In the genomic region with DNA sequence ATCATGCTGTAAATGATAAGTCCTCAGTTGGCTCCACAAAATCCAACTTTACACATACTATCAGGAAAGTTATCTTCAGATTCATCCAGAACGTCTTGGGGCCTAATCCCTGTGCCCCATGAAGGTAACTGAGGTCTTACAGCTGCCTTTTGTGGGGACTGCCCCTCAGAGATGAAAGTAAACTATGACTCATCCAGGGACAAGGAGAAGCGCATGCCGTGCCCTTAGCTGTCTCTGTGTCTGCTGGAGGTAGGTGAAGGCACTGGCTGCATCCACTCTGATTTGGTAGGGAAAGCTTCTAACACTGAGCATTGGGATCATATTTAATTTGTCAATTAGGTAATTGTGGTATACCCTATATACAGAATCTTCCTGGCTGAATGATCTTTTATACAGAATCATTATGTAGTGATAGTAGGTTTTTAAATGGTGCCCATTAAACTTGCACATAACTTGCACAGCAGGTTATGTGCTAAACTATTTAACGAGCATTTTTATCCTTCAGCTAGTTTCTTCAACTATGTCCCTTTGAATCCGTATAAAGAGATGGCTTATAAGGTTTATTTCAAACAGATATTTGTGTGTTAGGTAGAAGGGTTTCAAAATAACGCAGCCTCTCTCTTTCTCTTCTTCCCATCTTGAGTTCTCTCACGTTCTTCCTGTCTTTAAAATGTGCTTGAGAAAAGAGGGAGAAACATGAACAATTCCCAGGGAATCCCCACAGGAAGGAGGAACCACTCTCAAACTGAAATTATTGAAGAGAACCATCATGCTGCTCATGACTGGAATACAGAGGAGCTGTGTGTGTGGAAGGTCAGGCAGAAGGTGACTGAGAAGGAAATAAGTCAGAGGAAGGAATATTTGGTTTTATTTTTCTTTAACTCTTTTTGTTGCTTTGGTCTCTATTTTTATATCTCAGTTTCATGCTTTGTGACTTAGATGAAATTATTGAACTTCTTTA, we compare ENCODE assay signal across 10 cellular contexts.
DNase-seq lines count a peak whose midpoint lies in the region; ATAC-seq and TF ChIP-seq lines count a peak whose summit lies in the region.
"Had no signal": no experiment of that assay in that cellular context is flagged by ENCODE, and none has a peak within 500 bp of the region (broad histone marks: within the 10 kb centered on the region; RNA-seq: fewer than 3 reads in every experiment).

No MANE protein-coding gene starts in this region.

- no peak for TF ChIP-seq POLR2A in tibial nerve (IDR thresholded peaks at IDR 0.05)

- peak; percentile 95 for ATAC-seq in GM19043 (IDR thresholded peaks at IDR 0.05; ENCODE audit: low read depth, unreplicated experiment)
- peak; percentile 66 for ATAC-seq in HG03025 (IDR thresholded peaks at IDR 0.05; ENCODE audit: low FRiP score, unreplicated experiment)

- no peaks in the 10 kb centered on the region for H3K4me1 ChIP-seq in tibial nerve

- no peak for TF ChIP-seq CTCF in coronary artery (IDR thresholded peaks at IDR 0.05)
- TF ChIP-seq CTCF in tibial nerve (IDR thresholded peaks at IDR 0.05): no peak

- H3K9me3 ChIP-seq in tibial nerve: no peaks in the 10 kb centered on the region

- DNase-seq in EL (peak; percentile 8), astrocyte of the hippocampus (ENCODE audit: low read depth, low spot score) (peak; percentile 5), coronary artery (ENCODE audit: low spot score) (no peak), NCI-H2227 (lab: John Stamatoyannopoulos, UW; ENCODE audit: unreplicated experiment) (no peak), tibial nerve (ENCODE audit: low spot score in 2 of 2) (no peak)
- no peak for DNase-seq in activated effector memory CD4-positive, alpha-beta T cell treated with Interleukin-2 at 50 U/mL for 16 hours
- DNase-seq: central memory CD4-positive, alpha-beta T cell; GDM1 had no signal

- no peak for TF ChIP-seq EP300 in tibial nerve (IDR thresholded peaks at IDR 0.05)

- no peak overlapping the region for H3K4me3 ChIP-seq in coronary artery
- H3K4me3 ChIP-seq in tibial nerve: no peak overlapping the region

- no peaks in the 10 kb centered on the region for H3K27me3 ChIP-seq in tibial nerve

- 58 to 61% methylated on average over 7 of the region's 7 CpGs for WGBS in tibial nerve, 2 donors

- no peaks in the 10 kb centered on the region for H3K36me3 ChIP-seq in tibial nerve

- H3K27ac ChIP-seq in coronary artery (no peak overlapping the region), tibial nerve (no peak overlapping the region)

Comparison
In these comparisons a context has a peak if more than half of its experiments do, and no peak if none do; other contexts are left out.
1. DNase-seq: peak in EL (single experiment) and astrocyte of the hippocampus (single experiment); none in activated effector memory CD4-positive, alpha-beta T cell treated with Interleukin-2 at 50 U/mL for 16 hours (single experiment), coronary artery (single experiment), NCI-H2227 (single experiment) and tibial nerve (0 of 2).